In genomic region chr2:236758406-236758805, GRCh38 we compare ENCODE assay signal across 26 cellular contexts.
DNase-seq lines count a peak whose midpoint lies in the region; ATAC-seq and TF ChIP-seq lines count a peak whose summit lies in the region.
"Had no signal": no experiment of that assay in that cellular context is flagged by ENCODE, and none has a peak within 500 bp of the region (broad histone marks: within the 10 kb centered on the region; RNA-seq: fewer than 3 reads in every experiment).

No MANE protein-coding gene starts in this region.

- H3K27ac ChIP-seq in right lobe of liver: peak overlapping the region in 2 of 3 donors; percentile 55 to 72
- H3K27ac ChIP-seq: HL-60, SJCRH30 had no signal

- TF ChIP-seq CTCF in right lobe of liver (IDR thresholded peaks at IDR 0.05): no peak

- H3K27me3 ChIP-seq in right lobe of liver: no peaks in the 10 kb centered on the region
- H3K27me3 ChIP-seq: SJCRH30 had no signal

- peak; percentile 61 to 84 (median 69) for ATAC-seq in right lobe of liver
- no peak for ATAC-seq in Right ventricle myocardium inferior
- ATAC-seq in HG02623 (IDR thresholded peaks at IDR 0.05; ENCODE audit: unreplicated experiment): no peak
- ATAC-seq: K562, PC-3, SK-N-SH treated with all-trans-retinoic acid at 6 μM for 48 hours had no signal

- WGBS in right lobe of liver (ENCODE audit: insufficient coverage, low coverage, low lambda C conversion rate, missing lambda C conversion rate): 17% methylated on average over 2 of the region's 2 CpGs

- H3K4me3 ChIP-seq in right lobe of liver: no peak overlapping the region
- H3K4me3 ChIP-seq: K562, SJCRH30 had no signal

- peak; percentile 8 for DNase-seq in SKM-1 (lab: John Stamatoyannopoulos, UW; ENCODE audit: unreplicated experiment)
- DNase-seq in SKM-1 treated with dmso at 0.1 percent for 144 hours (lab: John Stamatoyannopoulos, UW; ENCODE audit: unreplicated experiment): no peak
- DNase-seq in dermis microvascular lymphatic vessel endothelial cell (ENCODE audit: low read depth in 2 of 2): peak; percentile 15 to 57
- DNase-seq in right lobe of liver: peak in 1 of 3 donors; percentile 76
- no peak for DNase-seq in Right ventricle myocardium inferior (ENCODE audit: missing footprints)
- DNase-seq in stimulated activated CD4-positive, alpha-beta T cell treated with anti-CD3 and anti-CD28 coated beads, Interleukin-4, amount 100 ng/mL, for 24 hours: no peak
- DNase-seq in NCI-H2196 (lab: John Stamatoyannopoulos, UW; ENCODE audit: unreplicated experiment): no peak
- DNase-seq: 8988T, Calu3, DMS79 treated with DMSO at 0.1 percent for 48 hours, GF-D8, HCEC 1CT, Kasumi-1, NCI-H1048, NCI-H1417, NCI-H1694, NCI-H2029 treated with DMSO at 0.1 percent for 48 hours, NCI-H226, NCI-H510A, NCI-H69, PC-3, SJCRH30 had no signal

- H3K36me3 ChIP-seq in right lobe of liver: no peaks in the 10 kb centered on the region
- H3K36me3 ChIP-seq: SJCRH30 had no signal

- peaks cover 0 to 53% (median 26%) of the 10 kb centered on the region in 4 donors for H3K4me1 ChIP-seq in right lobe of liver

- intact Hi-C loops in right lobe of liver (cut with DNase I) (no loop called here), Right ventricle myocardium inferior (cut with DNase I) (no loop called here)

- H3K9me3 ChIP-seq in right lobe of liver: no peaks in the 10 kb centered on the region

- TF ChIP-seq POLR2A in right lobe of liver (IDR thresholded peaks at IDR 0.05): no peak

Comparison
In these comparisons a context has a peak if more than half of its experiments do, and no peak if none do; other contexts are left out.
1. DNase-seq: peak in SKM-1 (single experiment) and dermis microvascular lymphatic vessel endothelial cell (2 of 2); none in SKM-1 treated with dmso at 0.1 percent for 144 hours (single experiment), Right ventricle myocardium inferior (single experiment), stimulated activated CD4-positive, alpha-beta T cell treated with anti-CD3 and anti-CD28 coated beads, Interleukin-4, amount 100 ng/mL, for 24 hours (single experiment) and NCI-H2196 (single experiment).
2. ATAC-seq: peak in right lobe of liver (4 of 4); none in Right ventricle myocardium inferior (single experiment) and HG02623 (single experiment).